Comparison of ENCODE assay signal across 8 cellular contexts in genomic region chr17:21452377-21453143, GRCh38.
DNase-seq lines count a peak whose midpoint lies in the region; ATAC-seq and TF ChIP-seq lines count a peak whose summit lies in the region.

No MANE protein-coding gene starts in this region.

- H3K4me1 Mint-ChIP-seq in IgD-negative memory B cell (peaks cover 7 to 11% (median 9%) of the 10 kb centered on the region in 3 donors), naive B cell (peaks cover 12 to 21% (median 18%) of the 10 kb centered on the region in 3 donors)
- H3K4me1 Mint-ChIP-seq in activated CD8-positive, alpha-beta T cell treated with anti-CD3 and anti-CD28 coated beads, Interleukin-2, amount 10 ng/mL, durations not matched to agents 7 days and 5 days (ENCODE audit: low read depth), result peaks cover 24% of the 10 kb centered on the region

- POLR2A ChIA-PET in BJ (lab: Charles Lee), result no interaction called here
- POLR2A ChIA-PET in activated CD8-positive, alpha-beta T cell treated with anti-CD3 and anti-CD28 coated beads, Interleukin-2, amount 10 ng/mL, durations not matched to agents 7 days and 5 days (lab: Charles Lee), result no interaction called here

- H3K27me3 ChIP-seq in BJ (ENCODE audit: control insufficient read depth, insufficient read depth, low read length) (peaks cover 8% of the 10 kb centered on the region), tibial nerve (no peaks in the 10 kb centered on the region)

- H3K9me3 Mint-ChIP-seq in IgD-negative memory B cell, result peaks cover 0 to 3% (median 2%) of the 10 kb centered on the region in 3 donors
- no peaks in the 10 kb centered on the region for H3K9me3 Mint-ChIP-seq in activated CD8-positive, alpha-beta T cell treated with anti-CD3 and anti-CD28 coated beads, Interleukin-2, amount 10 ng/mL, durations not matched to agents 7 days and 5 days (ENCODE audit: insufficient read depth)
- peaks cover 0 to 7% (median 0%) of the 10 kb centered on the region in 7 donors for H3K9me3 Mint-ChIP-seq in naive B cell

- peaks cover 24% of the 10 kb centered on the region for H3K27me3 Mint-ChIP-seq in IgD-negative memory B cell
- H3K27me3 Mint-ChIP-seq in activated CD8-positive, alpha-beta T cell treated with anti-CD3 and anti-CD28 coated beads, Interleukin-2, amount 10 ng/mL, durations not matched to agents 7 days and 5 days (ENCODE audit: low read depth), result peaks cover 11% of the 10 kb centered on the region
- H3K27me3 Mint-ChIP-seq in naive B cell, result peaks cover 7 to 48% (median 48%) of the 10 kb centered on the region in 3 donors

- peak overlapping the region in 1 of 3 donors; percentile 66 for H3K27ac Mint-ChIP-seq in IgD-negative memory B cell
- no peak overlapping the region for H3K27ac Mint-ChIP-seq in activated CD8-positive, alpha-beta T cell treated with anti-CD3 and anti-CD28 coated beads, Interleukin-2, amount 10 ng/mL, durations not matched to agents 7 days and 5 days
- peak overlapping the region in 1 of 6 donors; percentile 83 for H3K27ac Mint-ChIP-seq in naive B cell

- TF ChIP-seq POLR2A in tibial nerve (IDR thresholded peaks at IDR 0.05), result no peak

- DNase-seq in BJ (ENCODE audit: low read depth) (peak; percentile 10), fibroblast of the aortic adventitia (ENCODE audit: low read depth) (peak; percentile 79), naive B cell (peak; percentile 31), tibial nerve (ENCODE audit: low spot score in 2 of 2) (peak in 1 of 2 donors; percentile 72), GOT3 (lab: John Stamatoyannopoulos, UW) (no peak)
- DNase-seq in activated CD8-positive, alpha-beta T cell treated with anti-CD3 and anti-CD28 coated beads, Interleukin-2, amount 10 ng/mL, durations not matched to agents 7 days and 5 days, result peak; percentile 43

- no peak for ATAC-seq in activated CD8-positive, alpha-beta T cell treated with anti-CD3 and anti-CD28 coated beads, Interleukin-2, amount 10 ng/mL, durations not matched to agents 7 days and 5 days
- ATAC-seq in naive B cell (ENCODE audit: low read depth in 2 of 2) (peak; percentile 37 to 53), GM21526 (IDR thresholded peaks at IDR 0.05; ENCODE audit: low FRiP score, unreplicated experiment) (no peak)

- peak overlapping the region in 2 of 4 donors; percentile 37 to 68 for H3K27ac ChIP-seq in tibial nerve

- WGBS in tibial nerve, 2 donors, result 11 to 12% methylated on average over 37 to 41 of the region's 49 CpGs

- CTCF ChIA-PET in BJ (lab: Yijun Ruan, JAX), result interaction anchor here (0.6 to 1.5 kb wide), 5 partner anchors 11 to 177 kb away, joined by 3 to 6 read pairs (median 3); no protein-coding TSS in a partner anchor
- CTCF ChIA-PET in activated CD8-positive, alpha-beta T cell treated with anti-CD3 and anti-CD28 coated beads, Interleukin-2, amount 10 ng/mL, durations not matched to agents 7 days and 5 days (lab: Charles Lee), result no interaction called here

- peak in 1 of 2 donors; percentile 56 for TF ChIP-seq EP300 in tibial nerve (IDR thresholded peaks at IDR 0.05)

- H3K4me3 Mint-ChIP-seq in IgD-negative memory B cell (peak overlapping the region in 3 of 4 donors; percentile 26 to 68 (median 52)), naive B cell (peak overlapping the region in 7 of 8 donors; percentile 35 to 70 (median 59))
- no peak overlapping the region for H3K4me3 Mint-ChIP-seq in activated CD8-positive, alpha-beta T cell treated with anti-CD3 and anti-CD28 coated beads, Interleukin-2, amount 10 ng/mL, durations not matched to agents 7 days and 5 days

- no peaks in the 10 kb centered on the region for H3K9me3 ChIP-seq in tibial nerve

- H3K4me3 ChIP-seq in BJ (ENCODE audit: low read depth, low read length) (peak overlapping the region; percentile 12), fibroblast of the aortic adventitia (ENCODE audit: low read depth, low read length) (peak overlapping the region; percentile 58), tibial nerve (peak overlapping the region; percentile 17 to 45 (median 30))

- peaks cover 0 to 28% (median 4%) of the 10 kb centered on the region in 4 donors for H3K4me1 ChIP-seq in tibial nerve

- peak; percentile 73 for TF ChIP-seq CTCF in BJ (IDR thresholded peaks at IDR 0.05; ENCODE audit: insufficient read depth, low read depth, low read length)
- peak; percentile 74 for TF ChIP-seq CTCF in fibroblast of the aortic adventitia (IDR thresholded peaks at IDR 0.05; ENCODE audit: insufficient read depth, low read length)
- peak; percentile 53 to 81 (median 75) for TF ChIP-seq CTCF in tibial nerve (IDR thresholded peaks at IDR 0.05)

- H3K36me3 ChIP-seq in BJ (ENCODE audit: control insufficient read depth, insufficient read depth, low read length), result no peaks in the 10 kb centered on the region
- H3K36me3 ChIP-seq in tibial nerve, result no peaks in the 10 kb centered on the region

- H3K36me3 Mint-ChIP-seq in IgD-negative memory B cell (peaks cover 1% of the 10 kb centered on the region), naive B cell (no peaks in the 10 kb centered on the region)
- no peaks in the 10 kb centered on the region for H3K36me3 Mint-ChIP-seq in activated CD8-positive, alpha-beta T cell treated with anti-CD3 and anti-CD28 coated beads, Interleukin-2, amount 10 ng/mL, durations not matched to agents 7 days and 5 days (ENCODE audit: low read depth)

Comparison
In these comparisons a context has a peak if more than half of its experiments do, and no peak if none do; other contexts are left out.
1. ATAC-seq: peak in naive B cell (2 of 2); none in activated CD8-positive, alpha-beta T cell treated with anti-CD3 and anti-CD28 coated beads, Interleukin-2, amount 10 ng/mL, durations not matched to agents 7 days and 5 days (single experiment) and GM21526 (single experiment).
2. Peak in every context shown above with its lines, with median percentiles within 50 percentile points of each other: H3K4me3 ChIP-seq and CTCF ChIP-seq.